ENCODE assay signal across 17 cellular contexts in the genomic region with DNA sequence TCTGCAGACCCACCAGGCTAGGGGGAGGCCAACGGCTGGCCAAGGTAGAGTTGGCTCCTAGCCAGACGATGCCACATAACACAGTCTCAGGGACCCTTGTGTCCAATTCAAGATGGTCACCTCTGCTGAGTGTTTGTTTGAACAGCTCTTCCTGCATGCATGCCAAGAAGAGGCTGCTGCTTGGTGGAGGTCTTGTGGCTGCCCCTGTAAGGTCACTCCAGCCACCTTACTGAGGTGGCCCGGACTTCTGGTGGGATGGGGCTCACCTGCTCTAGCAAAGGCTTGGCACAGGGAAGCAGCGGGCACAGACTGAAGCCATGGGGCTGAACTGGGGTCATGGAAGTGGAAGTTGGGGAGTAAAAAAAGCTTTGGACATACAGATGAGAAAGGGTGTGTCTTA.
"Had no signal": no experiment of that assay in that cellular context is flagged by ENCODE, and none has a peak within 500 bp of the region (broad histone marks: within the 10 kb centered on the region; RNA-seq: fewer than 3 reads in every experiment).

No MANE protein-coding gene starts in this region.

- H3K9ac ChIP-seq: KMS-11, SK-N-SH had no signal

- H3K9me3 ChIP-seq: SK-N-SH had no signal

- H3K36me3 ChIP-seq: SJSA1 had no signal

- H3K27me3 ChIP-seq: SJSA1 had no signal

- H3K4me1 ChIP-seq: SJSA1 had no signal

- H3K27ac ChIP-seq: KMS-11, SJSA1 had no signal

- H3K4me3 ChIP-seq: SJSA1 had no signal

- DNase-seq: activated CD4-positive, alpha-beta T cell treated with anti-CD3 and anti-CD28 coated beads, Interleukin-2, amount 10 ng/mL, durations not matched to agents 24 days and 14 days; activated CD4-positive, alpha-beta T cell treated with anti-CD3 and anti-CD28 coated beads, Interleukin-2, amount 50 U/mL, for 4 hours; activated CD8-positive, alpha-beta T cell treated with anti-CD3 and anti-CD28 coated beads for 36 hours; activated gamma-delta T cell treated with Interleukin-2 at 50 U/mL for 16 hours; activated naive CD4-positive, alpha-beta T cell treated with anti-CD3 and anti-CD28 coated beads for 36 hours; activated naive CD8-positive, alpha-beta T cell treated with anti-CD3 and anti-CD28 coated beads, Interleukin-2, amount 50 U/mL, for 24 hours; activated T-cell treated with anti-CD3 and anti-CD28 coated beads, Interleukin-2, amount 50 U/mL, for 24 hours; anterior cingulate cortex; NCI-H146; NCI-H2081 treated with DMSO at 0.1 percent for 48 hours; NCI-H2171; NCI-H526 treated with DMSO at 0.1 percent for 48 hours; NCI-H774; SHP77; SK-N-SH had no signal

- H3K4me2 ChIP-seq: KMS-11, SK-N-SH had no signal
